2 cellular contexts compared by ENCODE assay signal in genomic region chr5:119304439-119304838, GRCh38.
TF ChIP-seq lines count a peak whose summit lies in the region.

No MANE protein-coding gene starts in this region.

TF ChIP-seq in IMR-90, 13 proteins besides CTCF, POLR2A, EP300 and RAD21:
- TF ChIP-seq CEBPB (IDR thresholded peaks at IDR 0.05; ENCODE audit: low read depth, low read length) (peak; percentile 74), SMC3 (IDR thresholded peaks at IDR 0.05; ENCODE audit: low read depth, low read length) (no peak)

TF ChIP-seq in K562, 482 proteins besides CTCF, POLR2A, EP300 and RAD21:
- TF ChIP-seq SNIP1 (IDR thresholded peaks at IDR 0.05; ENCODE audit: low read depth) (no peak), ZNF311 (CRISPR knock-in tag; IDR thresholded peaks at IDR 0.05) (peak; percentile 44; the same call in 1 of the 2 replicates)
